29 cellular contexts compared by ENCODE assay signal in the genomic region with DNA sequence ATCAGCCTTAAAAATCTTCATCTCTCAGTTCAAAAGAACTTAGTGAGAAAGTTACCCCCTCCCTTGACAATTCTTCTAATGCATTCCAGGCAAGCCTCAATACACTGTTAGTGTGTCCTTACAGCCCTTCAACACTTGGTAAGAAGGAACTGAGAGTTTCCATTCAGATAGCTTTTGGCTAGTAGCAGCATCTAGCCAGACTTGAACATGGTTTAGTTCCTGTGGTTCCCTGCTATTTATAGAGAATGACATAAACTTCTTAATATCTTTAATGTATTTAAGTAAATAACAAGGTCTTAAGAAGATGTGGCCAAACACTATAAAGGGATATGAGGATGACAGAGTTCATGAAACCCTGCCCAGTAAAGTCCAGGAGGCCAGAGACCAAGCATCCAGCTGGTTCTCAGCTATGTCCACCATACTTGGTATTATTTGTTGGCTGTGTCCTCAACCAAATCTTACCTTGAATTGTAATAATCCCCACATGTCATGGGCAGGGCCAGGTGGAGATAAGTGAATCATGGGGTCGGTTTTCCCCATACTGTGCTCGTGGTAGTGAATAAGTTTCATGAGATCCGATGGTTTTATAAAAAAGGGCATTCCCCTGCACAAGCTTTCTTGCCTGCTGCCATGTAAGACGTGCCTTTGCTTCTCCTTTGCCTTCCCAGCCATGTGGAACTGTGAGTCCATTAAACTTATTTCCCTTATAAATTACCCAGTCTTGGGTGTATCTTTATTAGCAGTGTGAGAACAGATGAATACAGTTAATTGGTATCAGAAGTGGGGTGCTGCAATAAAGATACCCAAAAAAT.
A peak's percentile ranks its signal among the peaks of the same experiment; 100 is the strongest.
DNase-seq lines count a peak whose midpoint lies in the region; ATAC-seq, FAIRE-seq and TF ChIP-seq lines count a peak whose summit lies in the region.
"Had no signal": no experiment of that assay in that cellular context is flagged by ENCODE, and none has a peak within 500 bp of the region (broad histone marks: within the 10 kb centered on the region; RNA-seq: fewer than 3 reads in every experiment).

No MANE protein-coding gene starts in this region.

- H3K4me2 ChIP-seq in OCI-LY3 (ENCODE audit: low read length) = peak overlapping the region; percentile 0; the same call in 1 of the 2 replicates

- TF ChIP-seq CTCF in GM06990 (IDR thresholded peaks at IDR 0.05; ENCODE audit: insufficient read depth, low read length, poor library complexity, severe bottlenecking) (no peak), OCI-LY3 (IDR thresholded peaks at IDR 0.05; ENCODE audit: low read depth, low read length) (no peak)

- DNase-seq in GM06990 (ENCODE audit: extremely low read depth, insufficient read length) (peak; percentile 63), GM18507 (ENCODE audit: extremely low spot score, insufficient read length, low read depth) (no peak), HAP-1 (ENCODE audit: low spot score in 2 of 2) (no peak), NCI-H128 (lab: John Stamatoyannopoulos, UW; ENCODE audit: unreplicated experiment) (no peak), G401 (ENCODE audit: low spot score) (no peak)
- no peak for DNase-seq in activated effector memory CD4-positive, alpha-beta T cell treated with Interleukin-2 at 50 U/mL for 16 hours
- DNase-seq: activated CD4-positive, alpha-beta T cell treated with anti-CD3 and anti-CD28 coated beads for 48 hours; activated CD8-positive, alpha-beta memory T cell treated with anti-CD3 and anti-CD28 coated beads for 24 hours; activated T-cell treated with anti-CD3 and anti-CD28 coated beads for 4 hours; DMS79; dorsolateral prefrontal cortex; esophagus squamous epithelium; foreskin keratinocyte; GF-D8; heart left ventricle; Kasumi-1; MV-4-11; naive thymus-derived CD4-positive, alpha-beta T cell; psoas muscle; stimulated activated CD4-positive, alpha-beta T cell treated with anti-CD3 and anti-CD28 coated beads, Interleukin-12 subunit alpha, Interleukin-12 subunit beta, amount 100 ng/mL, for 4 hours; stimulated activated CD4-positive, alpha-beta T cell treated with anti-CD3 and anti-CD28 coated beads, Interleukin-2, amount 100 ng/mL, for 48 hours; tibial artery; WERI-Rb-1 had no signal

- peak; percentile 77 for FAIRE-seq in GM18507 (lab: Jason Lieb, UNC)
- FAIRE-seq: endometrium had no signal

- peak; percentile 64 for ATAC-seq in GM21529 (IDR thresholded peaks at IDR 0.05; ENCODE audit: unreplicated experiment)
- ATAC-seq: foreskin keratinocyte; naive thymus-derived CD4-positive, alpha-beta T cell; sciatic nerve had no signal

- H3K36me3 ChIP-seq in GM06990 (ENCODE audit: control insufficient read depth, insufficient read depth, low read length) = no peaks in the 10 kb centered on the region
- H3K36me3 ChIP-seq in OCI-LY3 (replicated peaks; ENCODE audit: low read depth, low read length) = peaks cover 42% of the 10 kb centered on the region
- H3K36me3 ChIP-seq in HAP-1 (replicated peaks) = no peaks in the 10 kb centered on the region
- H3K36me3 ChIP-seq: esophagus squamous epithelium, heart left ventricle, vagina, WERI-Rb-1 had no signal

- H3K27me3 ChIP-seq in GM06990 (replicated peaks; ENCODE audit: control insufficient read depth, insufficient read depth, low read length) = no peaks in the 10 kb centered on the region
- no peaks in the 10 kb centered on the region for H3K27me3 ChIP-seq in OCI-LY3 (ENCODE audit: low read depth, low read length)
- no peaks in the 10 kb centered on the region for H3K27me3 ChIP-seq in HAP-1 (ENCODE audit: low read depth)
- H3K27me3 ChIP-seq: dorsolateral prefrontal cortex, esophagus squamous epithelium, foreskin keratinocyte, heart left ventricle, SJSA1, tibial artery, vagina had no signal

- peak overlapping the region; percentile 38; the same call in 1 of the 2 replicates for H3K27ac ChIP-seq in OCI-LY3 (ENCODE audit: low read length)
- H3K27ac ChIP-seq: dorsolateral prefrontal cortex, esophagus squamous epithelium, foreskin keratinocyte, heart left ventricle, psoas muscle, SJSA1, tibial artery, vagina, WERI-Rb-1 had no signal

- H3K9ac ChIP-seq in OCI-LY3 (ENCODE audit: low read length) = no peak overlapping the region

- H3K4me3 ChIP-seq in GM06990 (replicated peaks; ENCODE audit: low read depth, low read length) (no peak overlapping the region), OCI-LY3 (ENCODE audit: low read length) (no peak overlapping the region), HAP-1 (no peak overlapping the region)
- H3K4me3 ChIP-seq: dorsolateral prefrontal cortex, esophagus squamous epithelium, heart left ventricle, psoas muscle, SJSA1, tibial artery, vagina had no signal

- no peaks in the 10 kb centered on the region for H4K20me1 ChIP-seq in OCI-LY3 (ENCODE audit: insufficient read depth, low read length)

- in situ Hi-C loops in HAP-1 (cut with MboI; ENCODE audit: low sequenced_read_pairs) (no loop called here), G401 (cut with HindIII; ENCODE audit: low sequenced_read_pairs) (no loop called here)

- peaks cover 36% of the 10 kb centered on the region for H3K79me2 ChIP-seq in OCI-LY3 (ENCODE audit: low read length)

- H2AFZ ChIP-seq in OCI-LY3 (ENCODE audit: low read depth, low read length) = no peak overlapping the region

- peaks cover 57% of the 10 kb centered on the region for H3K4me1 ChIP-seq in OCI-LY3 (ENCODE audit: low read length)
- H3K4me1 ChIP-seq in HAP-1 = no peaks in the 10 kb centered on the region

- H3K9me3 ChIP-seq in OCI-LY3 (ENCODE audit: insufficient read depth, low read length) = peaks cover 46% of the 10 kb centered on the region
- peaks cover 4% of the 10 kb centered on the region for H3K9me3 ChIP-seq in HAP-1
- H3K9me3 ChIP-seq: vagina had no signal
